In genomic region chr19:12867120-12868099, GRCh38 we compare ENCODE assay signal across 9 cellular contexts. TPM values are rescaled to one million over a fixed set of nuclear protein-coding genes. Genes with fewer than 3 reads are reported as not detected.
DNase-seq lines count a peak whose midpoint lies in the region; ATAC-seq lines count a peak whose summit lies in the region.
"Had no signal": no experiment of that assay in that cellular context is flagged by ENCODE, and none has a peak within 500 bp of the region (broad histone marks: within the 10 kb centered on the region; RNA-seq: fewer than 3 reads in every experiment).

No MANE protein-coding gene starts in this region.

- no peak overlapping the region for H3K23ac ChIP-seq in mesenchymal stem cell (ENCODE audit: low read length in 2 of 2)

- no peak overlapping the region for H2BK12ac ChIP-seq in mesenchymal stem cell (ENCODE audit: low read length in 2 of 2)

- peak overlapping the region; percentile 26 for H3K4me2 ChIP-seq in mesenchymal stem cell (ENCODE audit: low read length, poor library complexity, severe bottlenecking)

- H2BK120ac ChIP-seq in mesenchymal stem cell (ENCODE audit: low read depth, low read length), result no peak overlapping the region

- WGBS in mesenchymal stem cell, result 13% methylated on average over 45 of the region's 51 CpGs

- no peak overlapping the region for H2AK5ac ChIP-seq in mesenchymal stem cell (ENCODE audit: low read length, severe bottlenecking)

- peak overlapping the region; percentile 26 for H3K9ac ChIP-seq in mesenchymal stem cell (ENCODE audit: low read length)

- DNase-seq in CMK (ENCODE audit: low read depth) (peak; percentile 71), dermis microvascular lymphatic vessel endothelial cell (ENCODE audit: low read depth in 2 of 2) (peak; percentile 25 to 70), mesenchymal stem cell (peak; percentile 75), MV-4-11 (lab: John Stamatoyannopoulos, UW) (no peak)
- peak; percentile 73 for DNase-seq in activated CD4-positive, CD25-positive, alpha-beta regulatory T cell treated with anti-CD3 and anti-CD28 coated beads, Interleukin-2, amount 50 U/mL, for 72 hours
- peak; percentile 46 to 47 for DNase-seq in stimulated activated CD8-positive, alpha-beta memory T cell treated with anti-CD3 and anti-CD28 coated beads, Interleukin-7, amount 100 ng/mL, for 4 hours (ENCODE audit: low read depth in 2 of 2)

- H3K27ac ChIP-seq in mesenchymal stem cell (ENCODE audit: low read length, poor library complexity, severe bottlenecking), result no peak overlapping the region

- peaks cover 4 to 8% of the 10 kb centered on the region in 2 experiments for H3K27me3 ChIP-seq in mesenchymal stem cell (ENCODE audit: control insufficient read depth in 1 of 2, insufficient read depth in 1 of 2, low read length in 2 of 2)

- no peak overlapping the region for H3K4ac ChIP-seq in mesenchymal stem cell (ENCODE audit: low read depth in 1 of 2, low read length in 2 of 2)

- H2BK5ac ChIP-seq in mesenchymal stem cell (ENCODE audit: low read depth, low read length, poor library complexity, severe bottlenecking), result no peak overlapping the region

- H3K14ac ChIP-seq in mesenchymal stem cell (ENCODE audit: low read length in 2 of 2), result no peak overlapping the region

- H3K4me1 ChIP-seq in mesenchymal stem cell (ENCODE audit: control insufficient read depth, insufficient read depth, low read depth, low read length), result peaks cover 7% of the 10 kb centered on the region

- H2BK15ac ChIP-seq in mesenchymal stem cell (ENCODE audit: low read depth, poor library complexity, severe bottlenecking), result no peak overlapping the region

- H4K91ac ChIP-seq in mesenchymal stem cell (ENCODE audit: low read length), result peak overlapping the region; percentile 4

- peak overlapping the region; percentile 96 for H2AFZ ChIP-seq in mesenchymal stem cell (ENCODE audit: low read depth, low read length)

- H3K79me1 ChIP-seq in mesenchymal stem cell (replicated peaks; ENCODE audit: low read length, poor library complexity, severe bottlenecking), result no peaks in the 10 kb centered on the region

- no peak overlapping the region for H3K18ac ChIP-seq in mesenchymal stem cell (ENCODE audit: low read depth in 1 of 2, low read length in 2 of 2)

- H3K9me3 ChIP-seq in mesenchymal stem cell (ENCODE audit: control insufficient read depth, low read length), result no peaks in the 10 kb centered on the region

- H3K4me3 ChIP-seq in mesenchymal stem cell (ENCODE audit: insufficient read depth in 1 of 2, low read depth in 1 of 2, low read length in 2 of 2), result peak overlapping the region; percentile 31 to 66

- H3K36me3 ChIP-seq in mesenchymal stem cell (ENCODE audit: control insufficient read depth in 1 of 2, insufficient read depth in 2 of 2, low read depth in 1 of 2, low read length in 2 of 2), result no peaks in the 10 kb centered on the region

- peak overlapping the region; percentile 33 for H4K8ac ChIP-seq in mesenchymal stem cell (ENCODE audit: low read length)

- ATAC-seq in HG02798 (IDR thresholded peaks at IDR 0.05; ENCODE audit: poor library complexity, unreplicated experiment) (peak; percentile 58), GM18858 (IDR thresholded peaks at IDR 0.05; ENCODE audit: unreplicated experiment) (no peak)

RNA-seq across cellular contexts. Expression of gene DNASE2, which starts 13.8 kb away (rescaled TPM):
- 19.1 and 33.5 TPM in 2 replicates for total RNA-seq in dermis microvascular lymphatic vessel endothelial cell
- 66.9 TPM for polyA plus RNA-seq in mesenchymal stem cell (2013, experiment 1 of 2)
- 67.1 TPM for polyA plus RNA-seq in mesenchymal stem cell (2013, experiment 2 of 2)

RNA-seq across cellular contexts. Expression of gene KLF1, which starts 19.6 kb away (rescaled TPM):
- total RNA-seq in dermis microvascular lymphatic vessel endothelial cell, result 0.13 and 0.25 TPM in 2 replicates
- not detected for polyA plus RNA-seq in mesenchymal stem cell (2013, experiment 1 of 2)
- not detected for polyA plus RNA-seq in mesenchymal stem cell (2013, experiment 2 of 2)
- total RNA-seq: HT1080 had no signal

RNA-seq across cellular contexts. Expression of gene GCDH, which starts 23.6 kb away (rescaled TPM):
- 18.9 and 20.4 TPM in 2 replicates for total RNA-seq in dermis microvascular lymphatic vessel endothelial cell
- polyA plus RNA-seq in mesenchymal stem cell (2013, experiment 1 of 2), result 4.6 TPM
- 5.0 TPM for polyA plus RNA-seq in mesenchymal stem cell (2013, experiment 2 of 2)

RNA-seq across cellular contexts. Expression of gene MAST1, which starts 29.1 kb away (rescaled TPM):
- total RNA-seq in dermis microvascular lymphatic vessel endothelial cell, result 0.26 and 1.1 TPM in 2 replicates
- polyA plus RNA-seq in mesenchymal stem cell (2013, experiment 1 of 2), result 0.48 TPM
- 0.29 TPM for polyA plus RNA-seq in mesenchymal stem cell (2013, experiment 2 of 2)

RNA-seq across cellular contexts. Expression of gene RTBDN, which starts 33.0 kb away (rescaled TPM):
- total RNA-seq in dermis microvascular lymphatic vessel endothelial cell, result not detected in 2 replicates
- polyA plus RNA-seq in mesenchymal stem cell (2013, experiment 1 of 2), result 0.03 TPM
- polyA plus RNA-seq in mesenchymal stem cell (2013, experiment 2 of 2), result not detected
- total RNA-seq: HT1080 had no signal
